Comparison of ENCODE assay signal across 1 cellular context in the genomic region with DNA sequence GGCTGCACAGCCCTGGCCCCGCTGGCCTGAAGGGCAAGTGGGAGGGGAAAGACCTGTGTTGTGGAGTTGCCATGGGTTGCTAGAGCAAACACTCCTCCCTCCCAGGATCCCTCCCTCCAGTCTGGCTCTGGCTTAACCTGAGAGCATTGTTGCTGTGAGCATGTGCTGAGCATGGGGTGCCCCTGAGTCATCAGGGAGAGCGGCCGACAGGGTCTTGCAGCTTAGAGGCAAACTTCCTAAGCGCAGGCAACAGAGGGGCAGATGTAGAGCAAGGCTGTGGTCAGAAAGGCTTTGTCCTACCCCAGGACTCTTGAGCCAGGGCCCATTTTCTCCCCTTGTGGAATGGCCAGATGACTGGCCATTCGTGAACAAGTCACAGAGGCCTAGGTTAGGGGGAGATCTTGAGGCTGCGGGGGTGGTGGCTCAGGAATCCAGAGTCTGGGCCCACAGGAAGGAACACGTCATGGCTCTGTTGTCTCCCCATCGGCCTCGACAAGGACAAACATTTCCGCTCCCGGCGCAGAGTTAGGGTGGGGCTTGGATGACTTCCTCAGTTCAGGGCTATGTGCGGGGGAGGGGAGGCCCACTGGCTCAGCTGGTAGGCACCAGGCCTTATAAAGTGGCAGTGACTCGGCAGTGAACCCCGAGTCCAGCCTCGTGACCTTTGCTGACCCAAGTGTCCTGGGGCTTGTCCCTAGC.
TF ChIP-seq lines count a peak whose summit lies in the region.

No MANE protein-coding gene starts in this region.

TF ChIP-seq in H1, 55 proteins besides CTCF, POLR2A, EP300 and RAD21:
- TF ChIP-seq HDAC2 (IDR thresholded peaks at IDR 0.05; ENCODE audit: borderline replicate concordance in 1 of 2, low read depth in 2 of 2, low read length in 2 of 2) (no peak), TBP (IDR thresholded peaks at IDR 0.05; ENCODE audit: low read depth, low read length) (peak; percentile 75), SP1 (IDR thresholded peaks at IDR 0.05; ENCODE audit: low read depth, low read length) (peak; percentile 57; the same call in 1 of the 2 replicates), ASH2L (IDR thresholded peaks at IDR 0.05; ENCODE audit: low read length) (peak; percentile 61), RBBP5 (IDR thresholded peaks at IDR 0.05; ENCODE audit: borderline replicate concordance, low read depth, low read length) (0 out of 2 replicates have a peak, but pooled peaks have one; percentile 76), POLR2AphosphoS5 (IDR thresholded peaks at IDR 0.05; ENCODE audit: low read depth, low read length) (peak; percentile 79; the same call in 1 of the 2 replicates), CTBP2 (IDR thresholded peaks at IDR 0.05; ENCODE audit: borderline replicate concordance, insufficient read depth, insufficient read length, low read length) (peak; percentile 55), CREB1 (IDR thresholded peaks at IDR 0.05) (peak; percentile 3), TAF1 (IDR thresholded peaks at IDR 0.05; ENCODE audit: low read depth, low read length) (peak; percentile 27), NANOG (IDR thresholded peaks at IDR 0.05; ENCODE audit: insufficient read depth, low read depth, low read length, poor library complexity, severe bottlenecking) (no peak), JUND (IDR thresholded peaks at IDR 0.05; ENCODE audit: low read length) (peak; percentile 73; the same call in 1 of the 2 replicates), TEAD4 (IDR thresholded peaks at IDR 0.05; ENCODE audit: low read depth, low read length) (peak; percentile 38; the same call in 1 of the 2 replicates)
- TF ChIP-seq, protein P1, sequence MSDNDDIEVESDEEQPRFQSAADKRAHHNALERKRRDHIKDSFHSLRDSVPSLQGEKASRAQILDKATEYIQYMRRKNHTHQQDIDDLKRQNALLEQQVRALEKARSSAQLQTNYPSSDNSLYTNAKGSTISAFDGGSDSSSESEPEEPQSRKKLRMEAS (IDR thresholded peaks at IDR 0.05): peak; percentile 99
- TF ChIP-seq, protein P2, sequence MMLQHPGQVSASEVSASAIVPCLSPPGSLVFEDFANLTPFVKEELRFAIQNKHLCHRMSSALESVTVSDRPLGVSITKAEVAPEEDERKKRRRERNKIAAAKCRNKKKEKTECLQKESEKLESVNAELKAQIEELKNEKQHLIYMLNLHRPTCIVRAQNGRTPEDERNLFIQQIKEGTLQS (IDR thresholded peaks at IDR 0.05; ENCODE audit: insufficient read depth, low read depth, low read length): no peak
- TF ChIP-seq, protein P3, sequence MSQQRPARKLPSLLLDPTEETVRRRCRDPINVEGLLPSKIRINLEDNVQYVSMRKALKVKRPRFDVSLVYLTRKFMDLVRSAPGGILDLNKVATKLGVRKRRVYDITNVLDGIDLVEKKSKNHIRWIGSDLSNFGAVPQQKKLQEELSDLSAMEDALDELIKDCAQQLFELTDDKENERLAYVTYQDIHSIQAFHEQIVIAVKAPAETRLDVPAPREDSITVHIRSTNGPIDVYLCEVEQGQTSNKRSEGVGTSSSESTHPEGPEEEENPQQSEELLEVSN (IDR thresholded peaks at IDR 0.05): peak; percentile 87
- TF ChIP-seq, protein P4, sequence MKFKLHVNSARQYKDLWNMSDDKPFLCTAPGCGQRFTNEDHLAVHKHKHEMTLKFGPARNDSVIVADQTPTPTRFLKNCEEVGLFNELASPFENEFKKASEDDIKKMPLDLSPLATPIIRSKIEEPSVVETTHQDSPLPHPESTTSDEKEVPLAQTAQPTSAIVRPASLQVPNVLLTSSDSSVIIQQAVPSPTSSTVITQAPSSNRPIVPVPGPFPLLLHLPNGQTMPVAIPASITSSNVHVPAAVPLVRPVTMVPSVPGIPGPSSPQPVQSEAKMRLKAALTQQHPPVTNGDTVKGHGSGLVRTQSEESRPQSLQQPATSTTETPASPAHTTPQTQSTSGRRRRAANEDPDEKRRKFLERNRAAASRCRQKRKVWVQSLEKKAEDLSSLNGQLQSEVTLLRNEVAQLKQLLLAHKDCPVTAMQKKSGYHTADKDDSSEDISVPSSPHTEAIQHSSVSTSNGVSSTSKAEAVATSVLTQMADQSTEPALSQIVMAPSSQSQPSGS (IDR thresholded peaks at IDR 0.05; ENCODE audit: low read length): peak; percentile 38
